ENCODE assay signal across 22 cellular contexts in the genomic region with DNA sequence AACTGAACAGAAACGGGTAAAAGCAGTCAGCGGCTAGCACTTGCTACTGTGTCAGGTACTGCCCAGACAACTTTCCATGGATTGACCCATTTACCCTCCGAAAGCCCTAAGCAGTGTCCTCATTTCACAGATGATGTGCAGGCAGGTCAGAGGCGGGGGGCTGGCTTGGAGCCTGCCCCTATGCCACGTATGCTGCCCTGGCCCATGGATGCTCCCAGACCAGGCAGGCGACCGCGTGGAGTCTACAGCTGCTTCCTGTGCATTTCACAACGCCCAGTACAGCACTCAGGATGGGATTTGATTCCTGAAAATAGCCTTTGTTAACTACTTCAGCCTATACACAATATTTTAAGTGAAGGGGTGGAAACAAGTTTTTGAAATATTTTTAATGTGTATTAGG.
DNase-seq lines count a peak whose midpoint lies in the region; ATAC-seq, FAIRE-seq and TF ChIP-seq lines count a peak whose summit lies in the region.
"Had no signal": no experiment of that assay in that cellular context is flagged by ENCODE, and none has a peak within 500 bp of the region (broad histone marks: within the 10 kb centered on the region; RNA-seq: fewer than 3 reads in every experiment).

No MANE protein-coding gene starts in this region.

- H3K14ac ChIP-seq in mesenchymal stem cell (ENCODE audit: low read length in 2 of 2) = peak overlapping the region in 1 of 2 experiments; percentile 68

- H3K27ac ChIP-seq in endothelial cell of umbilical vein (ENCODE audit: insufficient read depth, low read depth, low read length) (no peak overlapping the region), mesenchymal stem cell (ENCODE audit: low read length, poor library complexity, severe bottlenecking) (no peak overlapping the region)
- H3K27ac ChIP-seq: BLaER1 had no signal

- H2BK5ac ChIP-seq in mesenchymal stem cell (ENCODE audit: low read depth, low read length, poor library complexity, severe bottlenecking) = no peak overlapping the region

- peak overlapping the region; percentile 59 for H2BK120ac ChIP-seq in mesenchymal stem cell (ENCODE audit: low read depth, low read length)

- H4K20me1 ChIP-seq in endothelial cell of umbilical vein (replicated peaks; ENCODE audit: control insufficient read depth, extremely low read depth, insufficient read depth, low read length) = no peaks in the 10 kb centered on the region
- H4K20me1 ChIP-seq: BLaER1 had no signal

- intact Hi-C loops in endothelial cell of umbilical vein (cut with micrococcal nuclease) = loop anchor here (1.0 to 10.0 kb wide), 2 partner anchors 40 to 417 kb away; no protein-coding TSS in a partner anchor

- peak; percentile 44 for FAIRE-seq in endothelial cell of umbilical vein (lab: Jason Lieb, UNC)
- FAIRE-seq: A204.1, GM12891, RCC 7860 had no signal

- H2AFZ ChIP-seq in endothelial cell of umbilical vein (ENCODE audit: low read depth, low read length) = peak overlapping the region; percentile 7
- no peak overlapping the region for H2AFZ ChIP-seq in mesenchymal stem cell (ENCODE audit: low read depth, low read length)

- peaks cover 31% of the 10 kb centered on the region for H3K4me1 ChIP-seq in BE2C
- H3K4me1 ChIP-seq in endothelial cell of umbilical vein (ENCODE audit: control insufficient read depth, extremely low read depth, insufficient read depth, low read length) = peaks cover 15% of the 10 kb centered on the region
- peaks cover 4% of the 10 kb centered on the region for H3K4me1 ChIP-seq in mesenchymal stem cell (ENCODE audit: control insufficient read depth, insufficient read depth, low read depth, low read length)

- no peaks in the 10 kb centered on the region for H3K79me2 ChIP-seq in endothelial cell of umbilical vein (ENCODE audit: control insufficient read depth, insufficient read depth, low read length)

- H3K4me2 ChIP-seq in endothelial cell of umbilical vein (ENCODE audit: insufficient read depth, low read length) (no peak overlapping the region), mesenchymal stem cell (ENCODE audit: low read length, poor library complexity, severe bottlenecking) (no peak overlapping the region)
- H3K4me2 ChIP-seq: BLaER1 had no signal

- no TSS peak for BruUV-seq in endothelial cell of umbilical vein (replicated peaks; lab: Mats Ljungman, UMichigan)

- H3K27me3 ChIP-seq in BE2C (no peaks in the 10 kb centered on the region), endothelial cell of umbilical vein (ENCODE audit: control insufficient read depth in 2 of 2, insufficient read depth in 2 of 2, low read length in 2 of 2) (no peaks in the 10 kb centered on the region), mesenchymal stem cell (ENCODE audit: control insufficient read depth in 1 of 2, insufficient read depth in 1 of 2, low read length in 2 of 2) (no peaks in the 10 kb centered on the region)
- H3K27me3 ChIP-seq: BLaER1 had no signal

- POLR2A ChIA-PET in endothelial cell of umbilical vein (lab: Charles Lee) = no interaction called here

- WGBS in mesenchymal stem cell = 74% methylated on average over 9 of the region's 9 CpGs

- H3K18ac ChIP-seq in mesenchymal stem cell (ENCODE audit: low read depth in 1 of 2, low read length in 2 of 2) = peak overlapping the region; percentile 67 to 81

- DNase-seq in BE2C = peak; percentile 46
- peak; percentile 28 for DNase-seq in RPMI7951 (ENCODE audit: low read depth)
- peak; percentile 65 for DNase-seq in endothelial cell of umbilical vein (ENCODE audit: low read depth, low spot score)
- peak; percentile 47 for DNase-seq in mesenchymal stem cell
- no peak for DNase-seq in pons (ENCODE audit: low spot score)
- DNase-seq: Calu3; CD8-positive, alpha-beta T cell; GOT3; KBM-7; NCI-H1694 treated with DMSO at 0.1 percent for 48 hours; NCI-H510A; NCI-H748 treated with DMSO at 0.1 percent for 48 hours; NK-92 treated with Interleukin-12 subunit alpha and Interleukin-12 subunit beta, amount 100 ng/mL, for 24 hours; SHP77 had no signal

- H3K4me3 ChIP-seq in BE2C (ENCODE audit: low read depth, low read length) (no peak overlapping the region), endothelial cell of umbilical vein (replicated peaks in 1 of 3; ENCODE audit: insufficient read depth in 1 of 3, low read depth in 1 of 3, low read length in 3 of 3) (no peak overlapping the region), mesenchymal stem cell (ENCODE audit: insufficient read depth in 1 of 2, low read depth in 1 of 2, low read length in 2 of 2) (no peak overlapping the region)
- H3K4me3 ChIP-seq: BLaER1 had no signal

- no peak overlapping the region for H2BK15ac ChIP-seq in mesenchymal stem cell (ENCODE audit: low read depth, poor library complexity, severe bottlenecking)

- H4K91ac ChIP-seq in mesenchymal stem cell (ENCODE audit: low read length) = peak overlapping the region; percentile 89

- no peak overlapping the region for H3K9ac ChIP-seq in endothelial cell of umbilical vein (replicated peaks; ENCODE audit: extremely low read depth, insufficient read depth, low read length)
- H3K9ac ChIP-seq in mesenchymal stem cell (ENCODE audit: low read length) = no peak overlapping the region
- H3K9ac ChIP-seq: BLaER1 had no signal

- peak overlapping the region; percentile 51 to 94 for H2BK12ac ChIP-seq in mesenchymal stem cell (ENCODE audit: low read length in 2 of 2)

- no peak for TF ChIP-seq POLR2A in endothelial cell of umbilical vein (IDR thresholded peaks at IDR 0.05; ENCODE audit: low read depth, low read length)

- no peaks in the 10 kb centered on the region for H3K36me3 ChIP-seq in BE2C
- no peaks in the 10 kb centered on the region for H3K36me3 ChIP-seq in endothelial cell of umbilical vein (ENCODE audit: control insufficient read depth in 2 of 2, extremely low read depth in 1 of 2, insufficient read depth in 2 of 2, low read length in 2 of 2)
- no peaks in the 10 kb centered on the region for H3K36me3 ChIP-seq in mesenchymal stem cell (ENCODE audit: control insufficient read depth in 1 of 2, insufficient read depth in 2 of 2, low read depth in 1 of 2, low read length in 2 of 2)
- H3K36me3 ChIP-seq: BLaER1 had no signal

- H2AK5ac ChIP-seq in mesenchymal stem cell (ENCODE audit: low read length, severe bottlenecking) = no peak overlapping the region

- no peak for TF ChIP-seq CTCF in BE2C (IDR thresholded peaks at IDR 0.05; ENCODE audit: low read depth, low read length)
- TF ChIP-seq CTCF in endothelial cell of umbilical vein (IDR thresholded peaks at IDR 0.05; ENCODE audit: extremely low read depth in 1 of 2, insufficient read depth in 1 of 2, low read depth in 1 of 2, low read length in 2 of 2) = no peak

- no peak overlapping the region for H3K23ac ChIP-seq in mesenchymal stem cell (ENCODE audit: low read length in 2 of 2)

- H3K9me3 ChIP-seq in BE2C = no peaks in the 10 kb centered on the region; the same call in 1 of the 2 replicates
- no peaks in the 10 kb centered on the region for H3K9me3 ChIP-seq in endothelial cell of umbilical vein (replicated peaks; ENCODE audit: control insufficient read depth, insufficient read depth, low read length)
- H3K9me3 ChIP-seq in mesenchymal stem cell (ENCODE audit: control insufficient read depth, low read length) = no peaks in the 10 kb centered on the region
- H3K9me3 ChIP-seq: BLaER1 had no signal

- ATAC-seq in GM19395 (IDR thresholded peaks at IDR 0.05; ENCODE audit: unreplicated experiment) (no peak), GM18873 (IDR thresholded peaks at IDR 0.05; ENCODE audit: low FRiP score, unreplicated experiment) (no peak), HG02885 (IDR thresholded peaks at IDR 0.05; ENCODE audit: poor library complexity, unreplicated experiment) (no peak)
- ATAC-seq: CD8-positive, alpha-beta T cell; HCT116 had no signal

- H3K9me1 ChIP-seq in endothelial cell of umbilical vein (replicated peaks; ENCODE audit: control insufficient read depth, extremely low read depth, insufficient read depth, low read length) = no peaks in the 10 kb centered on the region

- H3K4ac ChIP-seq in mesenchymal stem cell (ENCODE audit: low read depth in 1 of 2, low read length in 2 of 2) = peak overlapping the region; percentile 32 to 59

- dilution Hi-C loops in endothelial cell of umbilical vein (cut with MboI; ENCODE audit: extremely low pct_ligation_motif_present, low sequenced_read_pairs) = no loop called here

- peak overlapping the region; percentile 85 for H4K8ac ChIP-seq in mesenchymal stem cell (ENCODE audit: low read length)

- H3K79me1 ChIP-seq in mesenchymal stem cell (replicated peaks; ENCODE audit: low read length, poor library complexity, severe bottlenecking) = no peaks in the 10 kb centered on the region

- CTCF ChIA-PET in endothelial cell of umbilical vein (lab: Charles Lee) = no interaction called here

TF ChIP-seq in endothelial cell of umbilical vein, 7 proteins besides CTCF, POLR2A, EP300 and RAD21:
- TF ChIP-seq FOS (IDR thresholded peaks at IDR 0.05; ENCODE audit: borderline replicate concordance, insufficient read depth, low read length) = no peak
- no peak for TF ChIP-seq EZH2 (IDR thresholded peaks at IDR 0.05; ENCODE audit: borderline replicate concordance, low read depth, low read length, severe bottlenecking)
- no peak for TF ChIP-seq POLR2AphosphoS5 (IDR thresholded peaks at IDR 0.05; ENCODE audit: insufficient read depth, low read depth, low read length)
- no peak for TF ChIP-seq MYC (IDR thresholded peaks at IDR 0.05; ENCODE audit: low read depth, low read length)
